ENCODE assay signal across 20 cellular contexts in genomic region chr18:21146016-21146415, GRCh38.
"Had no signal": no experiment of that assay in that cellular context is flagged by ENCODE, and none has a peak within 500 bp of the region (broad histone marks: within the 10 kb centered on the region; RNA-seq: fewer than 3 reads in every experiment).

No MANE protein-coding gene starts in this region.

- DNase-seq: activated T-cell treated with anti-CD3 and anti-CD28 coated beads, Interleukin-2, amount 50 U/mL, for 1 hour; amniotic stem cell; cortex of kidney; glutamatergic neuron; immature natural killer cell; left ventricle myocardium inferior; naive thymus-derived CD8-positive, alpha-beta T cell; retina; spleen; stimulated activated CD4-positive, alpha-beta T cell treated with anti-CD3 and anti-CD28 coated beads, Interleukin-4, amount 100 ng/mL, for 1 hour; stimulated activated naive CD4-positive, alpha-beta T cell treated with Interleukin-2 at 50 U/mL for 16 hours; T-helper 1 cell; upper lobe of left lung had no signal

- ATAC-seq: naive thymus-derived CD8-positive, alpha-beta T cell; WTC11 had no signal

- H3K36me3 ChIP-seq: left ventricle myocardium inferior, neural progenitor cell, spleen, thoracic aorta, upper lobe of left lung had no signal

- H3K4me1 ChIP-seq: neural progenitor cell, spleen, upper lobe of left lung had no signal

- H3K9me3 ChIP-seq: thoracic aorta, upper lobe of left lung had no signal

- H3K4me3 ChIP-seq: hepatocyte, left ventricle myocardium inferior, neural progenitor cell, spleen, thoracic aorta, upper lobe of left lung had no signal

- H3K4me1 Mint-ChIP-seq: immature natural killer cell, neural progenitor cell, WTC11 had no signal

- H3K27me3 Mint-ChIP-seq: progenitor cell of endocrine pancreas had no signal

- H3K9me3 Mint-ChIP-seq: immature natural killer cell, WTC11 had no signal

- H3K27ac ChIP-seq: hepatocyte, left ventricle myocardium inferior, neural progenitor cell, spleen, thoracic aorta, upper lobe of left lung had no signal

- H3K4me3 Mint-ChIP-seq: activated naive CD8-positive, alpha-beta T cell; immature natural killer cell; mesothelial cell of epicardium; naive thymus-derived CD8-positive, alpha-beta T cell; neural progenitor cell; WTC11 had no signal

- H3K27me3 ChIP-seq: hepatocyte, neural progenitor cell, spleen, upper lobe of left lung had no signal

- H3K36me3 Mint-ChIP-seq: activated naive CD8-positive, alpha-beta T cell; immature natural killer cell; mesothelial cell of epicardium; neural progenitor cell; WTC11 had no signal

- H3K27ac Mint-ChIP-seq: activated naive CD8-positive, alpha-beta T cell; immature natural killer cell; mesothelial cell of epicardium; naive thymus-derived CD8-positive, alpha-beta T cell; neural progenitor cell; progenitor cell of endocrine pancreas; WTC11 had no signal
